8 cellular contexts compared by ENCODE assay signal in genomic region chr20:53939554-53940355, GRCh38.
DNase-seq lines count a peak whose midpoint lies in the region; ATAC-seq and TF ChIP-seq lines count a peak whose summit lies in the region.

No MANE protein-coding gene starts in this region.

- CTCF ChIA-PET in A673 (lab: Charles Lee): interaction anchor here (0.6 to 1.8 kb wide), 17 partner anchors 10 to 1153 kb away, joined by 3 to 19 read pairs (median 4); no protein-coding TSS in a partner anchor

- H3K9me3 ChIP-seq in A673 (ENCODE audit: low read depth, low read length, poor library complexity, severe bottlenecking): no peaks in the 10 kb centered on the region
- H3K9me3 ChIP-seq in lower lobe of right lung: no peaks in the 10 kb centered on the region

- BruUV-seq in A673 (replicated peaks; lab: Mats Ljungman, UMichigan): no TSS peak

- peak overlapping the region; percentile 25 for H3K4me3 ChIP-seq in A673 (ENCODE audit: low read depth, low read length, poor library complexity, severe bottlenecking)
- H3K4me3 ChIP-seq in dorsolateral prefrontal cortex: peak overlapping the region in 49 of 59 donors; percentile 1 to 60 (median 34)
- H3K4me3 ChIP-seq in lower lobe of right lung: no peak overlapping the region

- H3K4me1 ChIP-seq in A673 (ENCODE audit: insufficient read depth, low read length, poor library complexity, severe bottlenecking) (peaks cover 72% of the 10 kb centered on the region), lower lobe of right lung (peaks cover 60% of the 10 kb centered on the region)

- TF ChIP-seq POLR2A in GM18505 (IDR thresholded peaks at IDR 0.05; ENCODE audit: borderline replicate concordance, extremely low read depth, insufficient read depth, insufficient read length): no peak

- H3K27ac ChIP-seq in A673 (ENCODE audit: low read depth, low read length, poor library complexity, severe bottlenecking) (peak overlapping the region; percentile 71), dorsolateral prefrontal cortex (peak overlapping the region in 56 of 59 donors; percentile 37 to 86 (median 70)), lower lobe of right lung (peak overlapping the region; percentile 70)

- H3K36me3 ChIP-seq in A673 (ENCODE audit: insufficient read depth, low read length, poor library complexity, severe bottlenecking) (no peaks in the 10 kb centered on the region), lower lobe of right lung (no peaks in the 10 kb centered on the region)

- DNase-seq in A673 (ENCODE audit: low spot score): peak; percentile 98
- peak; percentile 80 for DNase-seq in NCI-H226
- peak; percentile 87 for DNase-seq in activated CD4-positive, alpha-beta T cell treated with anti-CD3 and anti-CD28 coated beads for 48 hours
- DNase-seq in dorsolateral prefrontal cortex: peak; percentile 15 to 91 (median 82)
- peak; percentile 93 for DNase-seq in lower lobe of right lung
- DNase-seq in stimulated activated CD4-positive, alpha-beta T cell treated with anti-CD3 and anti-CD28 coated beads, TNF-alpha, amount 100 ng/mL, for 48 hours (ENCODE audit: low read depth in 3 of 3): peak; percentile 50 to 65 (median 63)

- ATAC-seq in GM18505 (IDR thresholded peaks at IDR 0.05; ENCODE audit: unreplicated experiment) (peak; percentile 60), HG03095 (IDR thresholded peaks at IDR 0.05; ENCODE audit: unreplicated experiment) (peak; percentile 59), lower lobe of right lung (peak; percentile 91 to 92)

- TF ChIP-seq CTCF in A673 (conservative IDR thresholded peaks at IDR 0.05; ENCODE audit: low read depth, low read length) (peak; percentile 91), dorsolateral prefrontal cortex (IDR thresholded peaks at IDR 0.05 in 54 of 56, conservative IDR thresholded peaks at IDR 0.05 in 2 of 56; ENCODE audit: low read depth in 1 of 56, partially characterized antibody in 56 of 56) (peak; percentile 40 to 84 (median 72)), lower lobe of right lung (IDR thresholded peaks at IDR 0.05) (peak; percentile 74)

- H3K27me3 ChIP-seq in A673 (replicated peaks; ENCODE audit: insufficient read depth, low read depth, low read length, poor library complexity) (no peaks in the 10 kb centered on the region), dorsolateral prefrontal cortex (no peaks in the 10 kb centered on the region), lower lobe of right lung (ENCODE audit: low read depth) (no peaks in the 10 kb centered on the region)

- POLR2A ChIA-PET in A673 (lab: Charles Lee; ENCODE audit: low non-redundant PET): no interaction called here

- intact Hi-C loops in A673 (cut with micrococcal nuclease; ENCODE audit: unreplicated experiment): loop anchor here (1.0 to 10.0 kb wide), 6 partner anchors 111 to 795 kb away; no protein-coding TSS in a partner anchor
- intact Hi-C loops in dorsolateral prefrontal cortex (cut with DNase I): loop anchor here (1.0 to 10.0 kb wide), 4 partner anchors 24 to 362 kb away; no protein-coding TSS in a partner anchor
- intact Hi-C loops in lower lobe of right lung (cut with DNase I): no loop called here
